20 cellular contexts compared by ENCODE assay signal in the genomic region with DNA sequence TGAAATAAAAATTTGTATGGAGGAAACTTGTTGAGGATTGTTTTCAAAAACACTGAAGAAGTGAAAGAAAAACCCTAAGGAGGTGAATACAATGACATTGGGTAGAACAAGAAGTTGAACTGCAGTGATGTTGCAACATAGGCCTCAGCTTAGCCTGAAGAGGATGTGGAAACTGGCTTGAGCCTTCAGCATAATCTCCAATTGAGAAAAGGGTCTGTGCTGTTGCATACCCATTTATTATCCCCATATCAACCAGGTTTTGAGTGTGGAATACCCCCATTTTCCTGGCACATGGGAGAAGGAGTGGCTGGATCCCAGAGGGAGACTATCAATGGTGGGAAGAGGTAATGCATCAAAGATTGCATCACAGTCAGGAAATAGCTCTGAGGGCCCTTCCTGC.
DNase-seq lines count a peak whose midpoint lies in the region; ATAC-seq and TF ChIP-seq lines count a peak whose summit lies in the region.
"Had no signal": no experiment of that assay in that cellular context is flagged by ENCODE, and none has a peak within 500 bp of the region (broad histone marks: within the 10 kb centered on the region; RNA-seq: fewer than 3 reads in every experiment).

No MANE protein-coding gene starts in this region.

- H3K4me1 ChIP-seq in mesendoderm (ENCODE audit: control insufficient read depth, low read depth, low read length): no peaks in the 10 kb centered on the region
- H3K4me1 ChIP-seq: pancreas had no signal

- no peaks in the 10 kb centered on the region for H3K79me2 ChIP-seq in mesendoderm (ENCODE audit: control insufficient read depth, insufficient read depth, low read length)

- TF ChIP-seq CTCF in HL-60 (IDR thresholded peaks at IDR 0.05; ENCODE audit: insufficient read depth, low read length): no peak
- no peak for TF ChIP-seq CTCF in fibroblast of pulmonary artery (IDR thresholded peaks at IDR 0.05; ENCODE audit: low read length, missing control alignments)

- H3K56ac ChIP-seq in mesendoderm (ENCODE audit: low read length): no peak overlapping the region

- H4K5ac ChIP-seq in mesendoderm (ENCODE audit: low read length): no peak overlapping the region

- H2BK15ac ChIP-seq in mesendoderm (replicated peaks; ENCODE audit: low read depth): no peak overlapping the region

- H3K27ac ChIP-seq in HL-60 (replicated peaks): peak overlapping the region; percentile 55
- H3K27ac ChIP-seq in mesendoderm (ENCODE audit: low read depth, low read length): no peak overlapping the region
- H3K27ac ChIP-seq: C4-2B, pancreas had no signal

- intact Hi-C loops in sciatic nerve (cut with DNase I): no loop called here

- H3K18ac ChIP-seq in mesendoderm (ENCODE audit: low read length): no peak overlapping the region

- H3K27me3 ChIP-seq in HL-60 (ENCODE audit: insufficient read depth, poor library complexity, severe bottlenecking) (no peaks in the 10 kb centered on the region), mesendoderm (ENCODE audit: insufficient read depth, low read length, poor library complexity) (no peaks in the 10 kb centered on the region)
- H3K27me3 ChIP-seq: pancreas had no signal

- ATAC-seq in sciatic nerve: peak; percentile 44
- ATAC-seq: activated CD8-positive, alpha-beta memory T cell treated with anti-CD3 and anti-CD28 coated beads, Interleukin-2, amount 10 ng/mL, durations not matched to agents 7 days and 5 days; GM12878; GM23338; stimulated activated effector memory CD8-positive, alpha-beta T cell treated with anti-CD3 and anti-CD28 coated beads, Interleukin-12 subunit alpha, Interleukin-12 subunit beta, amount 100 ng/mL, for 72 hours had no signal

- no peak overlapping the region for H3K23ac ChIP-seq in mesendoderm (ENCODE audit: low read length)

- no peak overlapping the region for H2BK5ac ChIP-seq in mesendoderm (ENCODE audit: low read length)

- no peak overlapping the region for H2AK5ac ChIP-seq in mesendoderm (ENCODE audit: low read length)

- no peaks in the 10 kb centered on the region for H3K79me1 ChIP-seq in mesendoderm (ENCODE audit: low read length)

- no peak overlapping the region for H4K8ac ChIP-seq in mesendoderm (ENCODE audit: low read depth, low read length)

- H3K36me3 ChIP-seq in mesendoderm (ENCODE audit: control insufficient read depth, insufficient read depth, low read length): no peaks in the 10 kb centered on the region
- H3K36me3 ChIP-seq: pancreas had no signal

- DNase-seq in HL-60 (ENCODE audit: low read depth in 1 of 2, low spot score in 1 of 2): peak; percentile 77 to 83
- peak; percentile 90 for DNase-seq in NOMO-1 treated with DMSO at 0.1 percent for 48 hours (lab: John Stamatoyannopoulos, UW; ENCODE audit: unreplicated experiment)
- DNase-seq in fibroblast of pulmonary artery (ENCODE audit: low read depth): peak; percentile 53
- DNase-seq in sciatic nerve (ENCODE audit: low spot score): no peak
- no peak for DNase-seq in mesendoderm
- DNase-seq in NCI-H2029 (lab: John Stamatoyannopoulos, UW): no peak
- DNase-seq in amygdala (lab: John Stamatoyannopoulos, UW): no peak
- DNase-seq: activated CD4-positive, alpha-beta T cell treated with anti-CD3 and anti-CD28 coated beads, Interleukin-2, amount 50 U/mL, for 1 hour; activated CD8-positive, alpha-beta memory T cell treated with anti-CD3 and anti-CD28 coated beads, Interleukin-2, amount 10 ng/mL, durations not matched to agents 7 days and 5 days; activated naive CD4-positive, alpha-beta T cell; activated T-cell treated with anti-CD3 and anti-CD28 coated beads, Interleukin-2, amount 50 U/mL, for 48 hours; NCI-H1105 treated with DMSO at 0.1 percent for 48 hours; NCI-H2029 treated with DMSO at 0.1 percent for 48 hours; NCI-H226; pancreas; stimulated activated CD4-positive, alpha-beta T cell treated with anti-CD3 and anti-CD28 coated beads, Interleukin-4, amount 100 ng/mL, for 24 hours had no signal

- no peak overlapping the region for H3K9ac ChIP-seq in mesendoderm (ENCODE audit: low read length)

- H2BK120ac ChIP-seq in mesendoderm (ENCODE audit: low read depth, low read length): no peak overlapping the region

- H3K4me2 ChIP-seq in mesendoderm (ENCODE audit: low read length): no peak overlapping the region
- H3K4me2 ChIP-seq: GM23338 had no signal

- H3K4me3 ChIP-seq in HL-60 (replicated peaks; ENCODE audit: insufficient read depth, low read length) (no peak overlapping the region), fibroblast of pulmonary artery (replicated peaks; ENCODE audit: low read depth, low read length) (no peak overlapping the region), mesendoderm (ENCODE audit: low read length) (no peak overlapping the region)
- H3K4me3 ChIP-seq: GM12878, GM23338, pancreas had no signal

- no peak overlapping the region for H3K4ac ChIP-seq in mesendoderm (ENCODE audit: low read depth, low read length)

Comparison
In these comparisons a context has a peak if more than half of its experiments do, and no peak if none do; other contexts are left out.
1. DNase-seq: peak in HL-60 (2 of 2), NOMO-1 treated with DMSO at 0.1 percent for 48 hours (single experiment) and fibroblast of pulmonary artery (single experiment); none in sciatic nerve (single experiment), mesendoderm (single experiment), NCI-H2029 (single experiment) and amygdala (0 of 56).